In the genomic region with DNA sequence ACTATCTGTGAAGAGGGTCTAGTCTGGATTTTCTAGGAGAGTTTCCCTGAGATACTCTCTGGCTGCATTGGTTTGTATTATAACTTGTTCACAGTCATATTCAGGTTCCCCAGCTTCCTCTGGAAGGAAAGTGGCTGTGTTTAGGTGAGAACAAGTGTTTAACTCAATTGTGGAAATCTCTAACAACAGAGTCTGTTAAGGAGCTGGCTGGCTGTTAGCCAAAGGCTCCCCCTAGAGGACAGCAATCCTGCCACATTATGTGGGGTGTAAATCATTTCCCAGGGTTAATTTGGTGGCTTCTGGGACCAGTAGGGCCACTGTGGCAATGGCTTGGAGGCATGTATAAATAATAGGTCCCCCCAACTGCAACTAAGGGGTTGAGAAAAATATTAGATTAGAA, we compare ENCODE assay signal across 9 cellular contexts. TPM values are rescaled to one million over a fixed set of nuclear protein-coding genes. Genes with fewer than 3 reads are reported as not detected.
DNase-seq lines count a peak whose midpoint lies in the region; ATAC-seq and TF ChIP-seq lines count a peak whose summit lies in the region.
"Had no signal": no experiment of that assay in that cellular context is flagged by ENCODE, and none has a peak within 500 bp of the region (broad histone marks: within the 10 kb centered on the region; RNA-seq: fewer than 3 reads in every experiment).

No MANE protein-coding gene starts in this region.

- no peaks in the 10 kb centered on the region for H3K79me2 ChIP-seq in OCI-LY1 (ENCODE audit: insufficient read depth, low read length)

- H3K9me2 ChIP-seq in OCI-LY1 (ENCODE audit: low read depth, low read length) = no peaks in the 10 kb centered on the region

- H3K9me3 ChIP-seq in heart right ventricle = peaks cover 0 to 4% (median 0%) of the 10 kb centered on the region in 11 donors
- no peaks in the 10 kb centered on the region for H3K9me3 ChIP-seq in OCI-LY1 (ENCODE audit: low read length)
- H3K9me3 ChIP-seq in transverse colon = no peaks in the 10 kb centered on the region

- TF ChIP-seq POLR2A in transverse colon (IDR thresholded peaks at IDR 0.05) = no peak

- TF ChIP-seq CTCF in heart right ventricle (IDR thresholded peaks at IDR 0.05) (peak in 5 of 9 donors; percentile 13 to 41 (median 21)), OCI-LY1 (IDR thresholded peaks at IDR 0.05; ENCODE audit: low read length) (peak; percentile 74), transverse colon (IDR thresholded peaks at IDR 0.05) (peak in 1 of 5 experiments; percentile 31)

- H3K36me3 ChIP-seq in heart right ventricle (no peaks in the 10 kb centered on the region), OCI-LY1 (ENCODE audit: insufficient read depth, low read length) (no peaks in the 10 kb centered on the region), transverse colon (no peaks in the 10 kb centered on the region), H7 (replicated peaks; ENCODE audit: control insufficient read depth, insufficient read depth, low read length) (no peaks in the 10 kb centered on the region)

- no peak overlapping the region for H3K9ac ChIP-seq in OCI-LY1 (ENCODE audit: low read length)

- no peaks in the 10 kb centered on the region for H3F3A ChIP-seq in OCI-LY1 (ENCODE audit: insufficient read depth, low read length)

- H4K20me1 ChIP-seq in OCI-LY1 (ENCODE audit: insufficient read depth, low read length) = no peaks in the 10 kb centered on the region

- H3K4me1 ChIP-seq in heart right ventricle (no peaks in the 10 kb centered on the region), OCI-LY1 (ENCODE audit: insufficient read depth, low read length, severe bottlenecking) (no peaks in the 10 kb centered on the region), transverse colon (no peaks in the 10 kb centered on the region)

- H3K27ac ChIP-seq in heart right ventricle = no peak overlapping the region
- no peak overlapping the region for H3K27ac ChIP-seq in OCI-LY1 (ENCODE audit: low read depth, low read length, poor library complexity, severe bottlenecking)
- H3K27ac ChIP-seq in transverse colon = no peak overlapping the region

- no peak overlapping the region for H2AFZ ChIP-seq in OCI-LY1 (ENCODE audit: low read length)

- no peak overlapping the region for H3K4me2 ChIP-seq in OCI-LY1 (ENCODE audit: low read length)

- H3K4me3 ChIP-seq in heart right ventricle (no peak overlapping the region), OCI-LY1 (ENCODE audit: low read depth, low read length, poor library complexity, severe bottlenecking) (no peak overlapping the region), transverse colon (no peak overlapping the region), H7 (ENCODE audit: insufficient read depth, low read depth, low read length) (no peak overlapping the region)

- DNase-seq in heart right ventricle (peak; percentile 13 to 19), cardiac septum (ENCODE audit: low spot score) (no peak), glomerular visceral epithelial cell (ENCODE audit: extremely low spot score) (peak; percentile 25), transverse colon (peak; percentile 37), SK-N-DZ (ENCODE audit: low spot score) (no peak), H7 (no peak)

- intact Hi-C loops in heart right ventricle (cut with DNase I) = no loop called here
- intact Hi-C loops in cardiac septum (cut with DNase I) = no loop called here
- intact Hi-C loops in transverse colon (cut with DNase I; ENCODE audit: low total_unique reads) = no loop called here

- TF ChIP-seq EP300 in transverse colon (IDR thresholded peaks at IDR 0.05; ENCODE audit: low read depth) = no peak

- peaks cover 0 to 15% (median 0%) of the 10 kb centered on the region in 7 donors for H3K27me3 ChIP-seq in heart right ventricle
- 0 out of 2 replicates have a peak, but pooled peaks cover 7% of the 10 kb centered on the region for H3K27me3 ChIP-seq in OCI-LY1 (ENCODE audit: insufficient read depth, low read length)
- no peaks in the 10 kb centered on the region for H3K27me3 ChIP-seq in transverse colon
- no peaks in the 10 kb centered on the region for H3K27me3 ChIP-seq in H7 (ENCODE audit: control insufficient read depth, insufficient read depth, low read length)

- ATAC-seq in heart right ventricle (no peak), GM18858 (IDR thresholded peaks at IDR 0.05; ENCODE audit: unreplicated experiment) (no peak)
- ATAC-seq: naive thymus-derived CD8-positive, alpha-beta T cell had no signal

- in situ Hi-C loops in transverse colon (cut with MboI; ENCODE audit: low pct_ligation_motif_present in 1 of 4, low pct_unique_long_range_greater_than_20kb in 1 of 4, low sequenced_read_pairs in 3 of 4) = no loop called here

RNA-seq across cellular contexts. Expression of a gene that starts 18.4 kb away (rescaled TPM):
- total RNA-seq in heart right ventricle (under 1 TPM in 1 of 10 donors, not detected in 9; 0.62 TPM), cardiac septum (not detected), transverse colon (not detected)
- under 1 TPM in 1 of 2 donors, not detected in 1; 0.28 TPM for polyA plus RNA-seq in heart right ventricle
- not detected in 2 replicates for polyA plus RNA-seq in SK-N-DZ (2014; cell fraction: cytosol; rRNA removed)
- not detected in 2 replicates for polyA plus RNA-seq in SK-N-DZ (2014; cell fraction: nucleus; rRNA removed)
- total RNA-seq in H7 (2014; rRNA removed; shearing (Covaris generic)) = not detected in 2 replicates
- total RNA-seq: naive thymus-derived CD8-positive, alpha-beta T cell had no signal
- polyA plus RNA-seq: naive thymus-derived CD8-positive, alpha-beta T cell had no signal

RNA-seq across cellular contexts. Expression of a gene that starts 32.8 kb away (rescaled TPM):
- total RNA-seq in heart right ventricle = 10 to 100 TPM in 5 of 10 donors, 1 to 10 TPM in 5; 3.6 to 23.9 (median 7.6) TPM
- 1 to 10 TPM; 2.3 to 6.7 TPM for polyA plus RNA-seq in heart right ventricle
- total RNA-seq in cardiac septum = 8.2 TPM
- total RNA-seq in transverse colon = 10 to 100 TPM in 3 of 4 donors, 1 to 10 TPM in 1; 5.6 to 43.5 (median 26.1) TPM
- not detected in 2 replicates for polyA plus RNA-seq in SK-N-DZ (2014; cell fraction: cytosol; rRNA removed)
- not detected in 2 replicates for polyA plus RNA-seq in SK-N-DZ (2014; cell fraction: nucleus; rRNA removed)
- total RNA-seq in H7 (2014; rRNA removed; shearing (Covaris generic)) = not detected in 2 replicates

RNA-seq across cellular contexts. Expression of a gene that starts 50.8 kb away (rescaled TPM):
- total RNA-seq in heart right ventricle = 1 to 10 TPM in 1 of 10 donors, under 1 TPM in 7, not detected in 2; 0.11 to 1.6 (median 0.28) TPM
- 1 to 10 TPM in 1 of 2 donors, under 1 TPM in 1; 0.16 to 2.6 TPM for polyA plus RNA-seq in heart right ventricle
- 0.51 TPM for total RNA-seq in cardiac septum
- 1 to 10 TPM in 3 of 4 donors, not detected in 1; 1.2 to 3.4 (median 2.7) TPM for total RNA-seq in transverse colon
- not detected in 2 replicates for polyA plus RNA-seq in SK-N-DZ (2014; cell fraction: cytosol; rRNA removed)
- polyA plus RNA-seq in SK-N-DZ (2014; cell fraction: nucleus; rRNA removed) = not detected in 2 replicates
- not detected in 2 replicates for total RNA-seq in H7 (2014; rRNA removed; shearing (Covaris generic))
- polyA plus RNA-seq: naive thymus-derived CD8-positive, alpha-beta T cell had no signal

Comparison
In these comparisons a context has a peak if more than half of its experiments do, and no peak if none do; other contexts are left out.
1. DNase-seq: peak in heart right ventricle (2 of 2), glomerular visceral epithelial cell (single experiment) and transverse colon (single experiment); none in cardiac septum (single experiment), SK-N-DZ (single experiment) and H7 (single experiment).